Comparison of ENCODE assay signal across 12 cellular contexts in genomic region chr1:25927541-25928265, GRCh38. TPM values are rescaled to one million over a fixed set of nuclear protein-coding genes. Genes with fewer than 3 reads are reported as not detected.
A peak's percentile ranks its signal among the peaks of the same experiment; 100 is the strongest.
DNase-seq lines count a peak whose midpoint lies in the region; ATAC-seq and TF ChIP-seq lines count a peak whose summit lies in the region.
"Had no signal": no experiment of that assay in that cellular context is flagged by ENCODE, and none has a peak within 500 bp of the region (broad histone marks: within the 10 kb centered on the region; RNA-seq: fewer than 3 reads in every experiment).

No MANE protein-coding gene starts in this region.

- DNase-seq in COR-L47 (lab: John Stamatoyannopoulos, UW), result peak; percentile 93
- peak; percentile 84 for DNase-seq in NCI-H1105 (lab: John Stamatoyannopoulos, UW)
- DNase-seq in RPMI8226, result peak; percentile 33
- DNase-seq in islet precursor cell, result peak; percentile 78
- DNase-seq in suprapubic skin (ENCODE audit: low spot score in 2 of 2), result no peak
- DNase-seq in putamen (ENCODE audit: low spot score), result no peak
- no peak for DNase-seq in kidney glomerular epithelial cell (lab: John Stamatoyannopoulos, UW)
- DNase-seq: activated effector memory CD4-positive, alpha-beta T cell treated with anti-CD3 and anti-CD28 coated beads, Interleukin-2, amount 50 U/mL, for 16 hours; AML-193; stimulated activated CD4-positive, alpha-beta T cell treated with anti-CD3 and anti-CD28 coated beads, Interleukin-12 subunit alpha, Interleukin-12 subunit beta, amount 100 ng/mL, for 4 hours had no signal

- no peak for TF ChIP-seq EP300 in suprapubic skin (IDR thresholded peaks at IDR 0.05)

- H3K27me3 ChIP-seq in suprapubic skin, result no peaks in the 10 kb centered on the region

- no peaks in the 10 kb centered on the region for H3K36me3 ChIP-seq in suprapubic skin

- H3K9me3 ChIP-seq in suprapubic skin, result no peaks in the 10 kb centered on the region

- WGBS in suprapubic skin, result 98% methylated on average over 5 of the region's 5 CpGs

- peaks cover 20% of the 10 kb centered on the region for H3K4me1 ChIP-seq in suprapubic skin

- no peak overlapping the region for H3K27ac ChIP-seq in suprapubic skin
- H3K27ac ChIP-seq: VCaP had no signal

- no peak for ATAC-seq in HG02870 (IDR thresholded peaks at IDR 0.05; ENCODE audit: unreplicated experiment)

- no peak for TF ChIP-seq POLR2A in suprapubic skin (IDR thresholded peaks at IDR 0.05)

- no peak for TF ChIP-seq CTCF in suprapubic skin (IDR thresholded peaks at IDR 0.05)

- H3K4me3 ChIP-seq in suprapubic skin, result no peak overlapping the region

RNA-seq across cellular contexts. Expression of gene STMN1, which starts 21.5 kb away (rescaled TPM):
- 10 to 100 TPM; 21.8 to 33.6 (median 28.1) TPM for total RNA-seq in suprapubic skin

RNA-seq across cellular contexts. Expression of gene PAQR7, which starts 52.2 kb away (rescaled TPM):
- 10 to 100 TPM; 14.3 to 20.9 (median 16.6) TPM for total RNA-seq in suprapubic skin

Comparison
In these comparisons a context has a peak if more than half of its experiments do, and no peak if none do; other contexts are left out.
1. DNase-seq: peak in COR-L47 (single experiment), NCI-H1105 (single experiment), RPMI8226 (single experiment) and islet precursor cell (single experiment); none in suprapubic skin (0 of 2), putamen (single experiment) and kidney glomerular epithelial cell (single experiment).